ENCODE assay signal across 2 cellular contexts in the genomic region with DNA sequence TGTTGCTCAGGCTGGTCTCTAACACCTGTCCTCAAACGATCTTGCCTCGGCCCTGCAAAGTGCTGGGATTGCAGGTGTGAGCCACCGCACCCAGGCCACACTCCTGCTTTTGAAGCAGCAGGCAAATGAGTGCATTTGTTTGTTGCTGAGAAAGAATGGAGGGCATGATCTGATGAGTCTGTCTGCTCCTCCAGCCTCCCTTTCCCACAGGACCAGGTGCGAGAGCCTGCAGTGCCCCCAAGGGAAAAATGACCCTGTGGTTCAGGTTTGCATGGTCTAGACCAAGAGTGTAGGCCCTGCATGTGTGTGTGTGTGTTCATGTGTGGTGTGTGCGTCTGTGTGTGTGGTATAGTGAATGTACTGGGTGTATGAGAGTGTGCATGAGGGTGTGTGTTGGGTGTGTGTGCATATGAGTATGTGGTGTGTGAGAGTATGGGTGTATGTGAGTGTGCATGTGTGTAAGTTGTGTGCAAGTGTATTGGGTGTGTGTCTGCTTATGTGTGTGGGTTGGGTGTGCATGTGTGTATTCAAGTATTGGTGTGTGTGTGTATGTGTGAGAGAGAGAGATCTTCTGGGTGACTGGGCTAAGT.
TF ChIP-seq lines count a peak whose summit lies in the region.

No MANE protein-coding gene starts in this region.

TF ChIP-seq in HEK293, 187 proteins besides CTCF, POLR2A, EP300 and RAD21:
- TF ChIP-seq, protein P1, sequence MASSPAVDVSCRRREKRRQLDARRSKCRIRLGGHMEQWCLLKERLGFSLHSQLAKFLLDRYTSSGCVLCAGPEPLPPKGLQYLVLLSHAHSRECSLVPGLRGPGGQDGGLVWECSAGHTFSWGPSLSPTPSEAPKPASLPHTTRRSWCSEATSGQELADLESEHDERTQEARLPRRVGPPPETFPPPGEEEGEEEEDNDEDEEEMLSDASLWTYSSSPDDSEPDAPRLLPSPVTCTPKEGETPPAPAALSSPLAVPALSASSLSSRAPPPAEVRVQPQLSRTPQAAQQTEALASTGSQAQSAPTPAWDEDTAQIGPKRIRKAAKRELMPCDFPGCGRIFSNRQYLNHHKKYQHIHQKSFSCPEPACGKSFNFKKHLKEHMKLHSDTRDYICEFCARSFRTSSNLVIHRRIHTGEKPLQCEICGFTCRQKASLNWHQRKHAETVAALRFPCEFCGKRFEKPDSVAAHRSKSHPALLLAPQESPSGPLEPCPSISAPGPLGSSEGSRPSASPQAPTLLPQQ (tag by site-specific recombination; IDR thresholded peaks at IDR 0.05): no peak
- TF ChIP-seq, protein P2, sequence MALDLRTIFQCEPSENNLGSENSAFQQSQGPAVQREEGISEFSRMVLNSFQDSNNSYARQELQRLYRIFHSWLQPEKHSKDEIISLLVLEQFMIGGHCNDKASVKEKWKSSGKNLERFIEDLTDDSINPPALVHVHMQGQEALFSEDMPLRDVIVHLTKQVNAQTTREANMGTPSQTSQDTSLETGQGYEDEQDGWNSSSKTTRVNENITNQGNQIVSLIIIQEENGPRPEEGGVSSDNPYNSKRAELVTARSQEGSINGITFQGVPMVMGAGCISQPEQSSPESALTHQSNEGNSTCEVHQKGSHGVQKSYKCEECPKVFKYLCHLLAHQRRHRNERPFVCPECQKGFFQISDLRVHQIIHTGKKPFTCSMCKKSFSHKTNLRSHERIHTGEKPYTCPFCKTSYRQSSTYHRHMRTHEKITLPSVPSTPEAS (tag by site-specific recombination; IDR thresholded peaks at IDR 0.05): peak; percentile 71; the same call in 1 of the 2 replicates
TF ChIP-seq in HEK293: peak in this region for 1.

TF ChIP-seq in GM12878, 131 proteins besides CTCF, POLR2A, EP300 and RAD21:
- TF ChIP-seq BCL3 (IDR thresholded peaks at IDR 0.05; ENCODE audit: borderline replicate concordance, insufficient read depth, low read depth, low read length, poor library complexity, severe bottlenecking) (peak; percentile 39), ETV6 (conservative IDR thresholded peaks at IDR 0.05 in 1 of 2, IDR thresholded peaks at IDR 0.05 in 1 of 2; ENCODE audit: borderline replicate concordance in 1 of 2, low read depth in 1 of 2) (no peak)
